Comparison of ENCODE assay signal across 10 cellular contexts in genomic region chr10:70575486-70575873, GRCh38. TPM values are rescaled to one million over a fixed set of nuclear protein-coding genes. Genes with fewer than 3 reads are reported as not detected.
DNase-seq lines count a peak whose midpoint lies in the region; ATAC-seq and TF ChIP-seq lines count a peak whose summit lies in the region.
"Had no signal": no experiment of that assay in that cellular context is flagged by ENCODE, and none has a peak within 500 bp of the region (broad histone marks: within the 10 kb centered on the region; RNA-seq: fewer than 3 reads in every experiment).

No MANE protein-coding gene starts in this region.

- intact Hi-C loops in mammary epithelial cell (cut with micrococcal nuclease) (no loop called here), MCF 10A (cut with micrococcal nuclease) (no loop called here), upper lobe of right lung (cut with DNase I) (no loop called here)

- H3K27ac Mint-ChIP-seq in MCF 10A (ENCODE audit: low read depth, unreplicated experiment) (no peak overlapping the region), immature natural killer cell (peak overlapping the region; percentile 72 to 98 (median 88))

- H3K9me3 ChIP-seq in mammary epithelial cell (replicated peaks; ENCODE audit: insufficient read depth, low read length): no peaks in the 10 kb centered on the region
- no peaks in the 10 kb centered on the region for H3K9me3 ChIP-seq in upper lobe of right lung
- H3K9me3 ChIP-seq: adrenal gland had no signal

- peaks cover 36% of the 10 kb centered on the region for H3K4me1 Mint-ChIP-seq in MCF 10A (ENCODE audit: insufficient read depth, unreplicated experiment)
- H3K4me1 Mint-ChIP-seq in immature natural killer cell: peaks cover 95% of the 10 kb centered on the region in 2 donors

- peaks cover 34% of the 10 kb centered on the region for H3K4me1 ChIP-seq in mammary epithelial cell (ENCODE audit: insufficient read depth, low read length)
- H3K4me1 ChIP-seq in upper lobe of right lung: peaks cover 20% of the 10 kb centered on the region

- H3K27me3 Mint-ChIP-seq in MCF 10A (ENCODE audit: insufficient read depth, unreplicated experiment) (no peaks in the 10 kb centered on the region), immature natural killer cell (ENCODE audit: low read depth in 3 of 3) (peaks cover 19 to 28% (median 27%) of the 10 kb centered on the region in 3 donors)

- no peak overlapping the region for H3K9ac ChIP-seq in mammary epithelial cell (ENCODE audit: insufficient read depth, low read length)

- H3K4me2 ChIP-seq in mammary epithelial cell (ENCODE audit: insufficient read depth, low read depth, low read length): peak overlapping the region; percentile 29

- H3K4me3 ChIP-seq in mammary epithelial cell (replicated peaks in 1 of 3; ENCODE audit: insufficient read depth in 1 of 3, low read depth in 2 of 3, low read length in 3 of 3) (no peak overlapping the region), upper lobe of right lung (no peak overlapping the region)
- H3K4me3 ChIP-seq: adrenal gland had no signal

- H3K27me3 ChIP-seq in mammary epithelial cell (ENCODE audit: insufficient read depth, low read length) (peaks cover 18% of the 10 kb centered on the region), upper lobe of right lung (no peaks in the 10 kb centered on the region)
- H3K27me3 ChIP-seq: adrenal gland had no signal

- no peaks in the 10 kb centered on the region for H4K20me1 ChIP-seq in mammary epithelial cell (ENCODE audit: insufficient read depth, low read length)

- no TSS peak for BruUV-seq in mammary epithelial cell (replicated peaks; lab: Mats Ljungman, UMichigan)
- no TSS peak for BruUV-seq in MCF 10A (replicated peaks; lab: Mats Ljungman, UMichigan)

- H3K36me3 Mint-ChIP-seq in MCF 10A (ENCODE audit: insufficient read depth, unreplicated experiment) (no peaks in the 10 kb centered on the region), immature natural killer cell (no peaks in the 10 kb centered on the region)

- no peak overlapping the region for H2AFZ ChIP-seq in mammary epithelial cell (ENCODE audit: low read depth, low read length)

- WGBS in mammary epithelial cell (ENCODE audit: low coverage, missing lambda C conversion rate): 30% methylated on average over 3 of the region's 4 CpGs

- H3K4me3 Mint-ChIP-seq in MCF 10A (ENCODE audit: unreplicated experiment) (no peak overlapping the region), immature natural killer cell (peak overlapping the region; percentile 68 to 84 (median 75))

- H3K27ac ChIP-seq in mammary epithelial cell (ENCODE audit: insufficient read depth, low read depth, low read length) (no peak overlapping the region), upper lobe of right lung (no peak overlapping the region)
- H3K27ac ChIP-seq: C4-2B had no signal

- dilution Hi-C loops in mammary epithelial cell (cut with HindIII; ENCODE audit: low sequenced_read_pairs): no loop called here

- no peaks in the 10 kb centered on the region for H3K36me3 ChIP-seq in mammary epithelial cell (ENCODE audit: insufficient read depth, low read length)
- no peaks in the 10 kb centered on the region for H3K36me3 ChIP-seq in upper lobe of right lung
- H3K36me3 ChIP-seq: adrenal gland had no signal

- no peaks in the 10 kb centered on the region for H3K79me2 ChIP-seq in mammary epithelial cell (ENCODE audit: insufficient read depth, low read length)

- in situ Hi-C loops in mammary epithelial cell (cut with MboI; ENCODE audit: low sequenced_read_pairs in 2 of 2): no loop called here

- TF ChIP-seq CTCF in mammary epithelial cell (conservative IDR thresholded peaks at IDR 0.05 in 1 of 2, IDR thresholded peaks at IDR 0.05 in 1 of 2; ENCODE audit: extremely low read depth in 1 of 2, insufficient read depth in 1 of 2, low read depth in 1 of 2, low read length in 2 of 2): no peak
- no peak for TF ChIP-seq CTCF in MCF 10A (IDR thresholded peaks at IDR 0.05; ENCODE audit: unreplicated experiment)
- TF ChIP-seq CTCF in upper lobe of right lung (IDR thresholded peaks at IDR 0.05): no peak

- POLR2A ChIA-PET in MCF 10A (lab: Yijun Ruan, JAX): interaction anchor here (0.6 kb wide), 1 partner anchor 279 kb away, joined by 4 read pairs; no protein-coding TSS in a partner anchor

- DNase-seq in mammary epithelial cell (peak; percentile 27), MCF 10A (ENCODE audit: unreplicated experiment) (no peak), SW480 (ENCODE audit: low spot score) (peak; percentile 75), immature natural killer cell (no peak), upper lobe of right lung (peak; percentile 62), hippocampal formation (lab: John Stamatoyannopoulos, UW) (no peak)
- DNase-seq in stimulated activated CD8-positive, alpha-beta memory T cell treated with anti-CD3 and anti-CD28 coated beads, Interleukin-4, amount 100 ng/mL, for 48 hours: no peak

- CTCF ChIA-PET in mammary epithelial cell (lab: Charles Lee; ENCODE audit: low non-redundant PET) (interaction anchor here (0.5 kb wide), 1 partner anchor 121 kb away, joined by 3 read pairs; no protein-coding TSS in a partner anchor), MCF 10A (lab: Yijun Ruan, JAX) (interaction anchor here (0.8 to 1.3 kb wide), 2 partner anchors 25 to 110 kb away, joined by 3 to 4 read pairs; no protein-coding TSS in a partner anchor)

- H3K9me3 Mint-ChIP-seq in MCF 10A (ENCODE audit: unreplicated experiment) (no peaks in the 10 kb centered on the region), immature natural killer cell (no peaks in the 10 kb centered on the region)

- ATAC-seq in upper lobe of right lung (peak; percentile 12), HG02840 (IDR thresholded peaks at IDR 0.05; ENCODE audit: low FRiP score, unreplicated experiment) (no peak)

RNA-seq across cellular contexts. Expression of gene PRF1, which starts 27.1 kb away (rescaled TPM):
- total RNA-seq in mammary epithelial cell: not detected
- 0.07 TPM for polyA plus RNA-seq in mammary epithelial cell
- polyA minus RNA-seq in mammary epithelial cell: not detected
- total RNA-seq in MCF 10A (2022): not detected in 2 replicates
- 1,000 to 10,000 TPM; 4,156 to 6,150 (median 5,696) TPM for polyA plus RNA-seq in immature natural killer cell
- 32.3 TPM for total RNA-seq in upper lobe of right lung

Comparison
In these comparisons a context has a peak if more than half of its experiments do, and no peak if none do; other contexts are left out.
1. DNase-seq: peak in mammary epithelial cell (single experiment), SW480 (single experiment) and upper lobe of right lung (single experiment); none in MCF 10A (single experiment), immature natural killer cell (0 of 3), hippocampal formation (0 of 2) and stimulated activated CD8-positive, alpha-beta memory T cell treated with anti-CD3 and anti-CD28 coated beads, Interleukin-4, amount 100 ng/mL, for 48 hours (single experiment).
2. RNA of gene PRF1, which starts 27.1 kb away (total RNA-seq): 32.3 TPM in upper lobe of right lung (single experiment); not detected in mammary epithelial cell and not detected in MCF 10A; every median in the first group is over 10 times any median in the second.